Comparison of ENCODE assay signal across 9 cellular contexts in the genomic region with DNA sequence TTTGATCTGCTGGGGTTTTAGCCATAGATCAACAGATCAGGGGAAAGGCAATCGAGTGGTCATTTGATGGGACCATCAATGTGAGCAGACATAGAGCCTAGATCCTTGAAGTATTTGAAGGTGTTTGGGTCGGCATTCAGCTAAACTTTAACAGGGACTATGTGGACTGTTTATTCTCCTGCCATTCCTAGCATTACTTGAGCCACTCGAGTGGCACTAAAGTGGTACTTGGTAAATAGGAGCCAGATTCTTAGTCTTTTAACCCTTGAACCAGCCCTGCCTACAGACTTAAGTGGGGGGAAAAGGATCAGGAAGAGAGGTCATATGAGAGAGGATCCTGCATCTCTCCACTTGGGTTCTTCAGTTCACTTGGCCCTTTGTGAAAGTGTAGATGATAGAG. TPM values are rescaled to one million over a fixed set of nuclear protein-coding genes. Genes with fewer than 3 reads are reported as not detected.
DNase-seq lines count a peak whose midpoint lies in the region; ATAC-seq, FAIRE-seq and TF ChIP-seq lines count a peak whose summit lies in the region.
"Had no signal": no experiment of that assay in that cellular context is flagged by ENCODE, and none has a peak within 500 bp of the region (broad histone marks: within the 10 kb centered on the region; RNA-seq: fewer than 3 reads in every experiment).

No MANE protein-coding gene starts in this region.

- peak overlapping the region; percentile 44; the same call in 1 of the 2 replicates for H3K4me2 ChIP-seq in OCI-LY1 (ENCODE audit: low read length)
- peak overlapping the region; percentile 86 for H3K4me2 ChIP-seq in endothelial cell of umbilical vein (ENCODE audit: insufficient read depth, low read length)
- H3K4me2 ChIP-seq in skeletal muscle satellite cell (ENCODE audit: low read length), result peak overlapping the region; percentile 73

- POLR2A ChIA-PET in endothelial cell of umbilical vein (lab: Charles Lee), result interaction anchor here (0.5 to 0.6 kb wide), 2 partner anchors 13 to 23 kb away, joined by 3 read pairs; no protein-coding TSS in a partner anchor

- no peaks in the 10 kb centered on the region for H4K20me1 ChIP-seq in OCI-LY1 (ENCODE audit: insufficient read depth, low read length)
- H4K20me1 ChIP-seq in endothelial cell of umbilical vein (replicated peaks; ENCODE audit: control insufficient read depth, extremely low read depth, insufficient read depth, low read length), result peaks cover 4% of the 10 kb centered on the region

- H3K9me3 ChIP-seq in OCI-LY1 (ENCODE audit: low read length) (no peaks in the 10 kb centered on the region), endothelial cell of umbilical vein (replicated peaks; ENCODE audit: control insufficient read depth, insufficient read depth, low read length) (no peaks in the 10 kb centered on the region), skeletal muscle satellite cell (replicated peaks; ENCODE audit: low read length) (no peaks in the 10 kb centered on the region)

- intact Hi-C loops in endothelial cell of umbilical vein (cut with micrococcal nuclease), result no loop called here

- no peak for FAIRE-seq in endothelial cell of umbilical vein (lab: Jason Lieb, UNC)

- BruUV-seq in endothelial cell of umbilical vein (replicated peaks; lab: Mats Ljungman, UMichigan), result no TSS peak

- no peaks in the 10 kb centered on the region for H3K9me1 ChIP-seq in endothelial cell of umbilical vein (replicated peaks; ENCODE audit: control insufficient read depth, extremely low read depth, insufficient read depth, low read length)

- H3K9me2 ChIP-seq in OCI-LY1 (ENCODE audit: low read depth, low read length), result no peaks in the 10 kb centered on the region

- H3K9ac ChIP-seq in OCI-LY1 (ENCODE audit: low read length), result no peak overlapping the region
- peak overlapping the region; percentile 54 for H3K9ac ChIP-seq in endothelial cell of umbilical vein (replicated peaks; ENCODE audit: extremely low read depth, insufficient read depth, low read length)
- no peak overlapping the region for H3K9ac ChIP-seq in skeletal muscle satellite cell (ENCODE audit: low read depth, low read length)

- peaks cover 52% of the 10 kb centered on the region for H3K4me1 ChIP-seq in OCI-LY1 (ENCODE audit: insufficient read depth, low read length, severe bottlenecking)
- peaks cover 51% of the 10 kb centered on the region for H3K4me1 ChIP-seq in endothelial cell of umbilical vein (ENCODE audit: control insufficient read depth, extremely low read depth, insufficient read depth, low read length)
- H3K4me1 ChIP-seq in skeletal muscle satellite cell (ENCODE audit: control insufficient read depth, insufficient read depth, low read length), result peaks cover 49% of the 10 kb centered on the region

- TF ChIP-seq CTCF in GM06990 (IDR thresholded peaks at IDR 0.05; ENCODE audit: insufficient read depth, low read length, poor library complexity, severe bottlenecking) (no peak), OCI-LY1 (IDR thresholded peaks at IDR 0.05; ENCODE audit: low read length) (no peak), endothelial cell of umbilical vein (IDR thresholded peaks at IDR 0.05; ENCODE audit: extremely low read depth in 1 of 2, insufficient read depth in 1 of 2, low read depth in 1 of 2, low read length in 2 of 2) (no peak)

- dilution Hi-C loops in endothelial cell of umbilical vein (cut with MboI; ENCODE audit: extremely low pct_ligation_motif_present, low sequenced_read_pairs), result no loop called here

- no peak overlapping the region for H3K27ac ChIP-seq in OCI-LY1 (ENCODE audit: low read depth, low read length, poor library complexity, severe bottlenecking)
- H3K27ac ChIP-seq in endothelial cell of umbilical vein (ENCODE audit: insufficient read depth, low read depth, low read length), result peak overlapping the region; percentile 53

- H3K27me3 ChIP-seq in GM06990 (replicated peaks; ENCODE audit: control insufficient read depth, insufficient read depth, low read length) (no peaks in the 10 kb centered on the region), OCI-LY1 (ENCODE audit: insufficient read depth, low read length) (no peaks in the 10 kb centered on the region), endothelial cell of umbilical vein (ENCODE audit: control insufficient read depth in 2 of 2, insufficient read depth in 2 of 2, low read length in 2 of 2) (no peaks in the 10 kb centered on the region), skeletal muscle satellite cell (ENCODE audit: control insufficient read depth, insufficient read depth, low read length) (no peaks in the 10 kb centered on the region)

- H2AFZ ChIP-seq in OCI-LY1 (ENCODE audit: low read length), result no peak overlapping the region
- H2AFZ ChIP-seq in endothelial cell of umbilical vein (ENCODE audit: low read depth, low read length), result no peak overlapping the region

- TF ChIP-seq POLR2A in endothelial cell of umbilical vein (IDR thresholded peaks at IDR 0.05; ENCODE audit: low read depth, low read length), result no peak

- H3K4me3 ChIP-seq in GM06990 (replicated peaks; ENCODE audit: low read depth, low read length) (peak overlapping the region; percentile 46), OCI-LY1 (ENCODE audit: low read depth, low read length, poor library complexity, severe bottlenecking) (peak overlapping the region; percentile 18), endothelial cell of umbilical vein (replicated peaks in 1 of 3; ENCODE audit: insufficient read depth in 1 of 3, low read depth in 1 of 3, low read length in 3 of 3) (peak overlapping the region in 2 of 3 experiments; percentile 36 to 57), skeletal muscle satellite cell (ENCODE audit: low read length) (peak overlapping the region; percentile 51)

- CTCF ChIA-PET in endothelial cell of umbilical vein (lab: Charles Lee), result interaction anchor here (1.1 to 1.2 kb wide), 2 partner anchors 33 to 70 kb away, joined by 3 to 6 read pairs; no protein-coding TSS in a partner anchor

- DNase-seq in GM06990 (ENCODE audit: extremely low read depth, insufficient read length) (no peak), endothelial cell of umbilical vein (ENCODE audit: low read depth, low spot score) (no peak), DMS114 treated with DMSO at 0.1 percent for 48 hours (lab: John Stamatoyannopoulos, UW; ENCODE audit: unreplicated experiment) (no peak), NCI-H2227 (lab: John Stamatoyannopoulos, UW; ENCODE audit: unreplicated experiment) (no peak)
- DNase-seq: activated CD4-positive, alpha-beta T cell treated with anti-CD3 and anti-CD28 coated beads, Interleukin-2, amount 50 U/mL, for 48 hours had no signal

- H3K79me2 ChIP-seq in OCI-LY1 (ENCODE audit: insufficient read depth, low read length) (peaks cover 75% of the 10 kb centered on the region), endothelial cell of umbilical vein (ENCODE audit: control insufficient read depth, insufficient read depth, low read length) (peaks cover 86% of the 10 kb centered on the region)

- H3K36me3 ChIP-seq in GM06990 (ENCODE audit: control insufficient read depth, insufficient read depth, low read length) (no peaks in the 10 kb centered on the region; the same call in none of the 2 replicates), OCI-LY1 (ENCODE audit: insufficient read depth, low read length) (peaks cover 8% of the 10 kb centered on the region), endothelial cell of umbilical vein (ENCODE audit: control insufficient read depth in 2 of 2, extremely low read depth in 1 of 2, insufficient read depth in 2 of 2, low read length in 2 of 2) (peaks cover 0 to 6% of the 10 kb centered on the region in 2 experiments), skeletal muscle satellite cell (ENCODE audit: insufficient read depth, low read length) (peaks cover 18% of the 10 kb centered on the region)

- ATAC-seq in GM19035 (IDR thresholded peaks at IDR 0.05; ENCODE audit: unreplicated experiment), result no peak
- no peak for ATAC-seq in GM18907 (IDR thresholded peaks at IDR 0.05; ENCODE audit: unreplicated experiment)

- H3F3A ChIP-seq in OCI-LY1 (ENCODE audit: insufficient read depth, low read length), result no peaks in the 10 kb centered on the region

TF ChIP-seq in endothelial cell of umbilical vein, 7 proteins besides CTCF, POLR2A, EP300 and RAD21:
- no peak for TF ChIP-seq POLR2AphosphoS5 (IDR thresholded peaks at IDR 0.05; ENCODE audit: insufficient read depth, low read depth, low read length)
- TF ChIP-seq, protein P1, sequence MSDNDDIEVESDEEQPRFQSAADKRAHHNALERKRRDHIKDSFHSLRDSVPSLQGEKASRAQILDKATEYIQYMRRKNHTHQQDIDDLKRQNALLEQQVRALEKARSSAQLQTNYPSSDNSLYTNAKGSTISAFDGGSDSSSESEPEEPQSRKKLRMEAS (IDR thresholded peaks at IDR 0.05; ENCODE audit: insufficient read depth, insufficient read length), result no peak
- TF ChIP-seq JUN (IDR thresholded peaks at IDR 0.05; ENCODE audit: borderline replicate concordance, insufficient read depth, insufficient read length, low read depth), result no peak
- TF ChIP-seq MYC (IDR thresholded peaks at IDR 0.05; ENCODE audit: low read depth, low read length), result no peak
- TF ChIP-seq EZH2 (IDR thresholded peaks at IDR 0.05; ENCODE audit: borderline replicate concordance, low read depth, low read length, severe bottlenecking), result no peak
TF ChIP-seq in endothelial cell of umbilical vein: peak in this region for 0.

RNA-seq across cellular contexts. Expression of gene MSN, which starts 3.8 kb away (rescaled TPM):
- total RNA-seq in endothelial cell of umbilical vein, result 635 and 658 TPM in 2 replicates
- 511 and 528 TPM in 2 replicates for polyA plus RNA-seq in endothelial cell of umbilical vein
- 475 and 549 TPM in 2 replicates for polyA plus RNA-seq in endothelial cell of umbilical vein (2011; cell fraction: cytosol; rRNA removed)
- 738 and 769 TPM in 2 replicates for polyA plus RNA-seq in endothelial cell of umbilical vein (2011; cell fraction: nucleus; rRNA removed)
- 862 and 934 TPM in 2 replicates for polyA plus RNA-seq in endothelial cell of umbilical vein (2012)
- 709 and 797 TPM in 2 replicates for polyA minus RNA-seq in endothelial cell of umbilical vein
- 123 TPM for polyA minus RNA-seq in endothelial cell of umbilical vein (2011; cell fraction: cytosol; rRNA and poly(A)+ RNA removed)
- 296 and 346 TPM in 2 replicates for polyA minus RNA-seq in endothelial cell of umbilical vein (2011; cell fraction: nucleus; rRNA and poly(A)+ RNA removed)
- total RNA-seq in skeletal muscle satellite cell (2012; rRNA removed), result 315 and 428 TPM in 2 replicates
